ENCODE assay signal across 35 cellular contexts in genomic region chr2:34534341-34534740, GRCh38.
DNase-seq lines count a peak whose midpoint lies in the region; ATAC-seq and TF ChIP-seq lines count a peak whose summit lies in the region.
"Had no signal": no experiment of that assay in that cellular context is flagged by ENCODE, and none has a peak within 500 bp of the region (broad histone marks: within the 10 kb centered on the region; RNA-seq: fewer than 3 reads in every experiment).

No MANE protein-coding gene starts in this region.

- peak overlapping the region in 3 of 4 donors; percentile 45 to 73 (median 64) for H3K27ac ChIP-seq in body of pancreas
- H3K27ac ChIP-seq in hepatocyte = peak overlapping the region; percentile 35
- H3K27ac ChIP-seq in neural cell (ENCODE audit: low read length) = no peak overlapping the region
- no peak overlapping the region for H3K27ac ChIP-seq in neural progenitor cell
- H3K27ac ChIP-seq: 22Rv1; A549; BLaER1; BLaER1 treated with 17β-estradiol and CSF1 and Interleukin-3, amounts not matched to agents 10 nM and 100 nM; C4-2B had no signal

- peaks cover 10% of the 10 kb centered on the region for H3K4me1 Mint-ChIP-seq in neural progenitor cell
- H3K4me1 Mint-ChIP-seq: B cell; CD14-positive monocyte; CD4-positive, alpha-beta memory T cell; CD4-positive, CD25-positive, alpha-beta regulatory T cell; CD8-positive, alpha-beta memory T cell had no signal

- DNase-seq in body of pancreas = no peak
- no peak for DNase-seq in hepatocyte (ENCODE audit: low spot score)
- DNase-seq in neural progenitor cell (ENCODE audit: low spot score) = no peak
- no peak for DNase-seq in activated CD4-positive, CD25-positive, alpha-beta regulatory T cell treated with anti-CD3 and anti-CD28 coated beads, Interleukin-2, amount 50 U/mL, for 72 hours
- DNase-seq in SW480 (ENCODE audit: low spot score) = no peak
- DNase-seq in activated CD8-positive, alpha-beta memory T cell treated with anti-CD3 and anti-CD28 coated beads, Interleukin-2, amount 50 U/mL, for 48 hours = no peak
- no peak for DNase-seq in MG63
- DNase-seq: 8988T; ACHN; AML-193; BE2C; C1 segment of cervical spinal cord; Caco-2; Calu3; CD4-positive, alpha-beta memory T cell; CD4-positive, alpha-beta T cell; CD4-positive, CD25-positive, alpha-beta regulatory T cell; CD8-positive, alpha-beta memory T cell; CD8-positive, alpha-beta T cell; COR-L47; DMS 273 treated with DMSO at 0.1 percent for 48 hours; DMS153; DMS53; DMS79; DMS79 treated with DMSO at 0.1 percent for 48 hours; DND-41; EL had no signal

- H2AFZ ChIP-seq in hepatocyte = no peak overlapping the region
- H2AFZ ChIP-seq in neural cell (ENCODE audit: low read depth, low read length) = no peak overlapping the region
- H2AFZ ChIP-seq in neural progenitor cell (replicated peaks) = peak overlapping the region; percentile 59

- intact Hi-C loops in body of pancreas (cut with DNase I) = no loop called here

- no peak for TF ChIP-seq CTCF in body of pancreas (IDR thresholded peaks at IDR 0.05)
- no peak for TF ChIP-seq CTCF in hepatocyte (IDR thresholded peaks at IDR 0.05; ENCODE audit: poor library complexity)
- no peak for TF ChIP-seq CTCF in neural cell (IDR thresholded peaks at IDR 0.05; ENCODE audit: poor library complexity, severe bottlenecking)
- TF ChIP-seq CTCF in neural progenitor cell (IDR thresholded peaks at IDR 0.05) = no peak

- H3K79me2 ChIP-seq in hepatocyte (no peaks in the 10 kb centered on the region), neural cell (replicated peaks; ENCODE audit: insufficient read depth, low read length) (no peaks in the 10 kb centered on the region), neural progenitor cell (ENCODE audit: low read depth) (no peaks in the 10 kb centered on the region)

- H3K4me1 ChIP-seq in body of pancreas (peaks cover 30% of the 10 kb centered on the region), hepatocyte (ENCODE audit: insufficient read depth) (peaks cover 10% of the 10 kb centered on the region), neural progenitor cell (peaks cover 18% of the 10 kb centered on the region)
- H3K4me1 ChIP-seq: A549; BE2C; BLaER1; BLaER1 treated with 17β-estradiol and CSF1 and Interleukin-3, amounts not matched to agents 10 nM and 100 nM had no signal

- no peak for TF ChIP-seq RAD21 in neural cell (conservative IDR thresholded peaks at IDR 0.05)

- H3K36me3 Mint-ChIP-seq in neural progenitor cell = no peaks in the 10 kb centered on the region
- H3K36me3 Mint-ChIP-seq: CD14-positive monocyte; CD4-positive, alpha-beta memory T cell; CD4-positive, CD25-positive, alpha-beta regulatory T cell; CD8-positive, alpha-beta memory T cell; CD8-positive, alpha-beta T cell had no signal

- H4K20me1 ChIP-seq in hepatocyte (ENCODE audit: insufficient read depth, poor library complexity, severe bottlenecking) (no peaks in the 10 kb centered on the region), neural cell (ENCODE audit: insufficient read depth) (no peaks in the 10 kb centered on the region), neural progenitor cell (ENCODE audit: low read depth) (no peaks in the 10 kb centered on the region)
- H4K20me1 ChIP-seq: BLaER1; BLaER1 treated with 17β-estradiol and CSF1 and Interleukin-3, amounts not matched to agents 10 nM and 100 nM had no signal

- H3K9me2 ChIP-seq in hepatocyte (replicated peaks; ENCODE audit: insufficient read depth) = no peaks in the 10 kb centered on the region
- H3K9me2 ChIP-seq in neural cell (ENCODE audit: insufficient read depth, low read length) = no peaks in the 10 kb centered on the region

- H3K27me3 ChIP-seq in body of pancreas (no peaks in the 10 kb centered on the region), hepatocyte (no peaks in the 10 kb centered on the region), neural cell (ENCODE audit: insufficient read depth, low read depth, low read length) (no peaks in the 10 kb centered on the region), neural progenitor cell (no peaks in the 10 kb centered on the region), MG63 (no peaks in the 10 kb centered on the region)
- H3K27me3 ChIP-seq: BE2C; BLaER1; BLaER1 treated with 17β-estradiol and CSF1 and Interleukin-3, amounts not matched to agents 10 nM and 100 nM had no signal

- no peak overlapping the region for H3K27ac Mint-ChIP-seq in neural progenitor cell
- H3K27ac Mint-ChIP-seq: B cell; CD14-positive monocyte; CD4-positive, alpha-beta memory T cell; CD4-positive, alpha-beta T cell; CD4-positive, CD25-positive, alpha-beta regulatory T cell; CD8-positive, alpha-beta memory T cell; CD8-positive, alpha-beta T cell had no signal

- H3K9me3 ChIP-seq in body of pancreas = no peaks in the 10 kb centered on the region
- no peaks in the 10 kb centered on the region for H3K9me3 ChIP-seq in hepatocyte (ENCODE audit: low read depth)
- no peaks in the 10 kb centered on the region for H3K9me3 ChIP-seq in neural cell (ENCODE audit: low read length)
- no peaks in the 10 kb centered on the region for H3K9me3 ChIP-seq in neural progenitor cell (ENCODE audit: low read depth)
- H3K9me3 ChIP-seq in MG63 = no peaks in the 10 kb centered on the region
- H3K9me3 ChIP-seq: A549, BE2C, BLaER1, Caco-2 had no signal

- H3K27me3 Mint-ChIP-seq in neural progenitor cell (ENCODE audit: insufficient read depth, low read depth) = no peaks in the 10 kb centered on the region
- H3K27me3 Mint-ChIP-seq: B cell; CD4-positive, alpha-beta memory T cell; CD4-positive, alpha-beta T cell; CD4-positive, CD25-positive, alpha-beta regulatory T cell; CD8-positive, alpha-beta memory T cell had no signal

- H3K4me2 ChIP-seq in hepatocyte (peak overlapping the region; percentile 23), neural cell (ENCODE audit: low read length) (no peak overlapping the region), neural progenitor cell (no peak overlapping the region)
- H3K4me2 ChIP-seq: A549; BLaER1; BLaER1 treated with 17β-estradiol and CSF1 and Interleukin-3, amounts not matched to agents 10 nM and 100 nM had no signal

- 68 to 79% methylated on average over 1 of the region's 1 CpG for WGBS in body of pancreas, 2 donors
- 56% methylated on average over 1 of the region's 1 CpG for WGBS in hepatocyte (ENCODE audit: low lambda C conversion rate, missing lambda C conversion rate)

- no peaks in the 10 kb centered on the region for H3K9me3 Mint-ChIP-seq in neural progenitor cell

- no peak for ATAC-seq in body of pancreas
- ATAC-seq: A549; CD8-positive, alpha-beta T cell had no signal

- H3K9ac ChIP-seq in neural cell (ENCODE audit: low read length) (peak overlapping the region; percentile 2), neural progenitor cell (no peak overlapping the region)
- H3K9ac ChIP-seq: BLaER1; BLaER1 treated with 17β-estradiol and CSF1 and Interleukin-3, amounts not matched to agents 10 nM and 100 nM had no signal

- no peaks in the 10 kb centered on the region for H3F3A ChIP-seq in neural cell (ENCODE audit: insufficient read depth, low read length, poor library complexity, severe bottlenecking)
- H3F3A ChIP-seq in neural progenitor cell (ENCODE audit: low read depth) = no peaks in the 10 kb centered on the region

- no peak overlapping the region for H3K4me3 Mint-ChIP-seq in neural progenitor cell
- H3K4me3 Mint-ChIP-seq: B cell; CD14-positive monocyte; CD4-positive, alpha-beta memory T cell; CD4-positive, alpha-beta T cell; CD8-positive, alpha-beta memory T cell; CD8-positive, alpha-beta T cell had no signal

- H3K4me3 ChIP-seq in body of pancreas (no peak overlapping the region), hepatocyte (no peak overlapping the region), neural cell (ENCODE audit: low read length) (no peak overlapping the region), neural progenitor cell (no peak overlapping the region), MG63 (no peak overlapping the region)
- H3K4me3 ChIP-seq: A549; BLaER1; BLaER1 treated with 17β-estradiol and CSF1 and Interleukin-3, amounts not matched to agents 10 nM and 100 nM had no signal

- H3K36me3 ChIP-seq in body of pancreas (replicated peaks in 1 of 2; ENCODE audit: insufficient read depth in 1 of 2, low read depth in 2 of 2) (no peaks in the 10 kb centered on the region), hepatocyte (replicated peaks; ENCODE audit: insufficient read depth, low read depth) (no peaks in the 10 kb centered on the region), neural cell (ENCODE audit: insufficient read depth, low read length) (no peaks in the 10 kb centered on the region), neural progenitor cell (no peaks in the 10 kb centered on the region), MG63 (no peaks in the 10 kb centered on the region)
- H3K36me3 ChIP-seq: BE2C; BLaER1; BLaER1 treated with 17β-estradiol and CSF1 and Interleukin-3, amounts not matched to agents 10 nM and 100 nM had no signal

- TF ChIP-seq POLR2A in body of pancreas (IDR thresholded peaks at IDR 0.05) = no peak

- peak; percentile 88 for TF ChIP-seq EP300 in neural cell (conservative IDR thresholded peaks at IDR 0.05; ENCODE audit: poor library complexity, severe bottlenecking)

TF ChIP-seq in neural cell, 6 proteins besides CTCF, POLR2A, EP300 and RAD21 (continues in another document):
- TF ChIP-seq EZH2 (IDR thresholded peaks at IDR 0.05; ENCODE audit: borderline replicate concordance, insufficient read depth, low read length, poor library complexity, severe bottlenecking) (no peak), MXI1 (conservative IDR thresholded peaks at IDR 0.05; ENCODE audit: poor library complexity, severe bottlenecking) (no peak), SMC3 (conservative IDR thresholded peaks at IDR 0.05; ENCODE audit: poor library complexity) (no peak), TAF1 (IDR thresholded peaks at IDR 0.05; ENCODE audit: low read depth) (no peak)

Comparison
In these comparisons a context has a peak if more than half of its experiments do, and no peak if none do; other contexts are left out.
1. H3K27ac ChIP-seq: peak in body of pancreas (3 of 4) and hepatocyte (single experiment); none in neural cell (single experiment) and neural progenitor cell (single experiment).